In the genomic region with DNA sequence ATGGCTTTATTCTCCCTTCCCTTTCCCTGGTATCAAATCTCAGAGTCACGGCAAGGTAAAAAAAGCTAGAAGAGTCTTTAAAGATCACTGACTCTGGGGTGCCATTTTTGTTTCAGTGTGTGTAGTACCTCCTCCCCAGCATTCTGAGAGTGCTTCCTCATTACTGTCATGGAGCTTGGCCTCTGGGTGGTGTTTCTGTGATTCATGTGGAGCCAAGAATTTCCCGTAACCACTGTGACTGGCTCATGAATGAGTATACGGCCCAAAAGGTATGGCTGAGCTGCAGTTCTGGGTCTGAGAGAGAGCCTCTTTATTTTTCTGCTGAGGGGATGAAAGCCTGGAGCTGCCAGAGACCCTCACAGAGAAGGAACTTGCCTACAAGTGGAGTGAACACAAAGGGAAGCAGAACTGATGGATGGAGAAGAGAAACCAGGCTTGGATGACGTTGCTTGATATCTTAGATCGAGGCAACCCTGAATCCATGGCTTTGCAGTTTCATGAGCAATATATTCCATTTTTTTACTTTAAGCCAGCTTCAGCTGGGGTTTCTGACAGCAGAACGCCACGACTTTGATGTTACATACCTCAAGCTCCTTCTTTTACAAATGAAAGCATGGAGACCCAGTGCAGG, we compare ENCODE assay signal across 8 cellular contexts.
DNase-seq lines count a peak whose midpoint lies in the region; ATAC-seq and TF ChIP-seq lines count a peak whose summit lies in the region.

No MANE protein-coding gene starts in this region.

- H2BK5ac ChIP-seq in mesendoderm (ENCODE audit: low read length): no peak overlapping the region

- in situ Hi-C loops in KBM-7 (cut with MboI; ENCODE audit: low pct_unique_long_range_greater_than_20kb, low sequenced_read_pairs) (no loop called here), astrocyte of the spinal cord (cut with HindIII; ENCODE audit: low sequenced_read_pairs) (no loop called here)

- TF ChIP-seq CTCF in astrocyte of the spinal cord (IDR thresholded peaks at IDR 0.05; ENCODE audit: low read depth, low read length): no peak

- no peak overlapping the region for H3K27ac ChIP-seq in mesendoderm (ENCODE audit: low read depth, low read length)

- H3K36me3 ChIP-seq in mesendoderm (ENCODE audit: control insufficient read depth, insufficient read depth, low read length): no peaks in the 10 kb centered on the region

- H2BK120ac ChIP-seq in mesendoderm (ENCODE audit: low read depth, low read length): no peak overlapping the region

- no peaks in the 10 kb centered on the region for H3K27me3 ChIP-seq in mesendoderm (ENCODE audit: insufficient read depth, low read length, poor library complexity)

- H3K4ac ChIP-seq in mesendoderm (ENCODE audit: low read depth, low read length): no peak overlapping the region

- no peak overlapping the region for H3K56ac ChIP-seq in mesendoderm (ENCODE audit: low read length)

- WGBS in mesendoderm (ENCODE audit: extremely low coverage, insufficient coverage, low lambda C conversion rate): no CpG with 5 or more reads among the region's 7 CpGs

- no peak overlapping the region for H2AK5ac ChIP-seq in mesendoderm (ENCODE audit: low read length)

- no peak overlapping the region for H3K18ac ChIP-seq in mesendoderm (ENCODE audit: low read length)

- H3K4me2 ChIP-seq in mesendoderm (ENCODE audit: low read length): no peak overlapping the region

- H4K5ac ChIP-seq in mesendoderm (ENCODE audit: low read length): no peak overlapping the region

- ATAC-seq in GM18909 (IDR thresholded peaks at IDR 0.05; ENCODE audit: poor library complexity, unreplicated experiment) (peak; percentile 28), GM21360 (IDR thresholded peaks at IDR 0.05; ENCODE audit: unreplicated experiment) (no peak), HG03159 (IDR thresholded peaks at IDR 0.05; ENCODE audit: unreplicated experiment) (no peak)

- no peak overlapping the region for H2BK15ac ChIP-seq in mesendoderm (replicated peaks; ENCODE audit: low read depth)

- no peak overlapping the region for H3K9ac ChIP-seq in mesendoderm (ENCODE audit: low read length)

- H4K8ac ChIP-seq in mesendoderm (ENCODE audit: low read depth, low read length): no peak overlapping the region

- H3K23ac ChIP-seq in mesendoderm (ENCODE audit: low read length): no peak overlapping the region

- DNase-seq in KBM-7 (peak; percentile 46), astrocyte of the spinal cord (ENCODE audit: low read depth, low spot score) (peak; percentile 69), occipital lobe (lab: John Stamatoyannopoulos, UW) (peak; percentile 10), DMS 273 (lab: John Stamatoyannopoulos, UW; ENCODE audit: unreplicated experiment) (no peak), mesendoderm (no peak)

- no peaks in the 10 kb centered on the region for H3K79me2 ChIP-seq in mesendoderm (ENCODE audit: control insufficient read depth, insufficient read depth, low read length)

- H3K4me3 ChIP-seq in astrocyte of the spinal cord (ENCODE audit: low read depth, low read length) (no peak overlapping the region), mesendoderm (ENCODE audit: low read length) (no peak overlapping the region)

- no peaks in the 10 kb centered on the region for H3K4me1 ChIP-seq in mesendoderm (ENCODE audit: control insufficient read depth, low read depth, low read length)

- H3K79me1 ChIP-seq in mesendoderm (ENCODE audit: low read length): no peaks in the 10 kb centered on the region

Comparison
In these comparisons a context has a peak if more than half of its experiments do, and no peak if none do; other contexts are left out.
1. DNase-seq: peak in KBM-7 (single experiment), astrocyte of the spinal cord (single experiment) and occipital lobe (single experiment); none in DMS 273 (single experiment) and mesendoderm (single experiment).